ENCODE assay signal across 13 cellular contexts in the genomic region with DNA sequence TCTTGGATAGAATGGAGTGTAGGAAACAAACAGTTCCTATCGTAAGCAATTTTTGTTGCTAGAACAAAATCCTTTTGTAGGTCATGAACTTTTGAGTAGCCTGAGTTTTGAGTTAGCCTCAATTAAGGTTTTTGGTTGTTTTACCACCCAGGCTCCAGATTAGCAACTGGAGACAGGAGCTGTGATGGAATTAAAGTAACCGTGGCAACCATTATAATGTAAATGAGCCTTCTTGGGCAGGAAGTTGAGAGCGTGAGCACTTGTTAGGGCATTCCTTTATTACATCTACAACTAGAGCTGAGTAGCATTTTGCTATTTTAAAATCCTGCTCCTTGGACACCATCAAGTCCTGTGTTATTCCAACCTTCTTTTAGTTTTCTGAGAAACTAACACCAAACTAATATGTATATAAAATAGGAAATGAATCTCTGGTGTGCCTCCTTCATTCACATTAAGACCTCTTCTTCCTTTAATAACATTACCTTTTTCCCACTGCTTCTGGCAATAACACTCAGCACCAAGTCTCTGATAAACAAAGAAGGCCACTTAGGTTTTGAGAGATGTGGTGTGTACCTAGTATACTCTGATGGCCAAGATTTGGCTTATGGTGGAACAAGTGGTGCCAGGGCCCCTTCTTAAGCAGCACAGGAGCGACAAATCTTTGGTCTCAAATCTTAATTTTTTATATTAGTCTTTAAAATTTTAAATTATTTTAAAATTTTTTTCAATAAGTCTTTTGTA. TPM values are rescaled to one million over a fixed set of nuclear protein-coding genes. Genes with fewer than 3 reads are reported as not detected.
DNase-seq lines count a peak whose midpoint lies in the region; ATAC-seq and TF ChIP-seq lines count a peak whose summit lies in the region.
"Had no signal": no experiment of that assay in that cellular context is flagged by ENCODE, and none has a peak within 500 bp of the region (broad histone marks: within the 10 kb centered on the region; RNA-seq: fewer than 3 reads in every experiment).

No MANE protein-coding gene starts in this region.

- H4K20me1 ChIP-seq in OCI-LY7 (ENCODE audit: insufficient read depth, low read length) = no peaks in the 10 kb centered on the region

- WGBS in stomach, 5 donors = 43 to 69% (median 52%) methylated on average over 4 of the region's 4 CpGs

- H3K27ac ChIP-seq in OCI-LY7 (ENCODE audit: low read depth, low read length, poor library complexity, severe bottlenecking) (no peak overlapping the region), stomach (no peak overlapping the region)
- H3K27ac ChIP-seq: neutrophil had no signal

- no peaks in the 10 kb centered on the region for H3K36me3 Mint-ChIP-seq in activated T-cell treated with anti-CD3 and anti-CD28 coated beads, Interleukin-2, amount 50 U/mL, for 4 hours (ENCODE audit: insufficient read depth)

- no peak for TF ChIP-seq POLR2A in stomach (IDR thresholded peaks at IDR 0.05)

- no peak for TF ChIP-seq CTCF in OCI-LY7 (conservative IDR thresholded peaks at IDR 0.05; ENCODE audit: low read length)
- no peak for TF ChIP-seq CTCF in retinal pigment epithelial cell (conservative IDR thresholded peaks at IDR 0.05; ENCODE audit: low read depth, low read length)
- no peak for TF ChIP-seq CTCF in stomach (IDR thresholded peaks at IDR 0.05)

- POLR2A ChIA-PET in OCI-LY7 (lab: Charles Lee) = interaction anchor here (1.0 to 3.2 kb wide), 2 partner anchors 9 to 25 kb away, joined by 3 to 16 read pairs; no protein-coding TSS in a partner anchor

- no TSS peak for BruUV-seq in OCI-LY7 (replicated peaks; lab: Mats Ljungman, UMichigan)

- H3K36me3 ChIP-seq in OCI-LY7 (ENCODE audit: insufficient read depth, low read length) (no peaks in the 10 kb centered on the region), stomach (no peaks in the 10 kb centered on the region)
- H3K36me3 ChIP-seq: BE2C, MG63, neutrophil had no signal

- no peaks in the 10 kb centered on the region for H3K9me3 ChIP-seq in OCI-LY7 (ENCODE audit: low read length)
- no peaks in the 10 kb centered on the region for H3K9me3 ChIP-seq in stomach
- H3K9me3 ChIP-seq: BE2C, MG63, neutrophil had no signal

- peak overlapping the region; percentile 25 for H3K4me3 Mint-ChIP-seq in activated T-cell treated with anti-CD3 and anti-CD28 coated beads, Interleukin-2, amount 50 U/mL, for 4 hours

- no peak for TF ChIP-seq EP300 in stomach (IDR thresholded peaks at IDR 0.05)

- H3K79me2 ChIP-seq in OCI-LY7 (ENCODE audit: insufficient read depth, low read depth, low read length) = no peaks in the 10 kb centered on the region

- intact Hi-C loops in OCI-LY7 (cut with micrococcal nuclease; ENCODE audit: unreplicated experiment) (no loop called here), stomach (cut with DNase I; ENCODE audit: low total_unique reads) (no loop called here)

- H3K9me2 ChIP-seq in OCI-LY7 (ENCODE audit: insufficient read depth, low read length) = peaks cover 3% of the 10 kb centered on the region; the same call in 1 of the 2 replicates

- no peaks in the 10 kb centered on the region for H3K9me3 Mint-ChIP-seq in activated T-cell treated with anti-CD3 and anti-CD28 coated beads, Interleukin-2, amount 50 U/mL, for 4 hours

- no peak for ATAC-seq in activated T-cell treated with anti-CD3 and anti-CD28 coated beads, Interleukin-2, amount 50 U/mL, for 4 hours
- ATAC-seq in GM21619 (IDR thresholded peaks at IDR 0.05; ENCODE audit: unreplicated experiment) = no peak
- ATAC-seq: PC-3 had no signal

- H2AFZ ChIP-seq in OCI-LY7 (ENCODE audit: low read length) = no peak overlapping the region

- peaks cover 25% of the 10 kb centered on the region for H3K4me1 Mint-ChIP-seq in activated T-cell treated with anti-CD3 and anti-CD28 coated beads, Interleukin-2, amount 50 U/mL, for 4 hours (ENCODE audit: low read depth)

- no peaks in the 10 kb centered on the region for H3K27me3 ChIP-seq in stomach
- H3K27me3 ChIP-seq: BE2C, MG63, neutrophil had no signal

- no peak overlapping the region for H3K4me3 ChIP-seq in OCI-LY7 (ENCODE audit: low read depth, low read length, poor library complexity, severe bottlenecking)
- H3K4me3 ChIP-seq in retinal pigment epithelial cell (ENCODE audit: low read length) = no peak overlapping the region
- H3K4me3 ChIP-seq in stomach = no peak overlapping the region
- H3K4me3 ChIP-seq: MG63 had no signal

- DNase-seq in activated T-cell treated with anti-CD3 and anti-CD28 coated beads, Interleukin-2, amount 50 U/mL, for 4 hours = no peak
- no peak for DNase-seq in activated T-cell treated with anti-CD3 and anti-CD28 coated beads, Interleukin-2, amount 50 U/mL, for 48 hours
- peak; percentile 13 for DNase-seq in OCI-LY7 (ENCODE audit: low spot score)
- DNase-seq in iPS DF 4.7 (ENCODE audit: extremely low read depth, low spot score) = peak; percentile 94
- DNase-seq in retinal pigment epithelial cell (ENCODE audit: low read depth) = peak; percentile 74
- no peak for DNase-seq in LoVo (ENCODE audit: low spot score)
- no peak for DNase-seq in stomach
- DNase-seq: BE2C; MG63; stimulated activated CD4-positive, alpha-beta T cell treated with anti-CD3 and anti-CD28 coated beads, Interleukin-1b, Interleukin-23, amount 100 ng/mL, for 48 hours had no signal

- H3K4me1 ChIP-seq in OCI-LY7 (ENCODE audit: insufficient read depth, low read length, poor library complexity, severe bottlenecking) (peaks cover 7% of the 10 kb centered on the region), stomach (peaks cover 0 to 21% (median 5%) of the 10 kb centered on the region in 4 donors)
- H3K4me1 ChIP-seq: BE2C had no signal

- no peaks in the 10 kb centered on the region for H3K27me3 Mint-ChIP-seq in activated T-cell treated with anti-CD3 and anti-CD28 coated beads, Interleukin-2, amount 50 U/mL, for 4 hours (ENCODE audit: low read depth)

- CTCF ChIA-PET in OCI-LY7 (lab: Charles Lee; ENCODE audit: unreplicated experiment) = no interaction called here

- peak overlapping the region; percentile 12; the same call in 1 of the 2 replicates for H3K4me2 ChIP-seq in OCI-LY7 (ENCODE audit: low read length)

RNA-seq across cellular contexts. Expression of gene AHCYL2, which starts 34.0 kb away (rescaled TPM):
- 1 to 10 TPM; 6.0 to 7.2 (median 6.5) TPM for total RNA-seq in activated T-cell treated with anti-CD3 and anti-CD28 coated beads, Interleukin-2, amount 50 U/mL, for 4 hours
- total RNA-seq in OCI-LY7 (2014; rRNA removed; shearing (Covaris generic)) = 3.6 and 5.0 TPM in 2 replicates
- total RNA-seq in OCI-LY7 (2022) (8.7 and 9.7 TPM in 2 replicates), stomach (10 to 100 TPM; 60.3 to 87.0 (median 66.5) TPM)
- polyA plus RNA-seq in stomach = 10 to 100 TPM in 2 of 3 donors, 1 to 10 TPM in 1; 4.6 to 19.9 (median 10.2) TPM

Comparison
In these comparisons a context has a peak if more than half of its experiments do, and no peak if none do; other contexts are left out.
1. DNase-seq: peak in OCI-LY7 (single experiment), iPS DF 4.7 (single experiment) and retinal pigment epithelial cell (single experiment); none in activated T-cell treated with anti-CD3 and anti-CD28 coated beads, Interleukin-2, amount 50 U/mL, for 4 hours (single experiment), activated T-cell treated with anti-CD3 and anti-CD28 coated beads, Interleukin-2, amount 50 U/mL, for 48 hours (0 of 2), LoVo (single experiment) and stomach (single experiment).
2. RNA of gene AHCYL2, which starts 34.0 kb away (total RNA-seq): 60.3 to 87.0 TPM in stomach; 3.6 to 9.7 TPM in OCI-LY7 and 6.0 to 7.2 TPM in activated T-cell treated with anti-CD3 and anti-CD28 coated beads, Interleukin-2, amount 50 U/mL, for 4 hours; every median in the first group is over 4 times any median in the second.